In the genomic region with DNA sequence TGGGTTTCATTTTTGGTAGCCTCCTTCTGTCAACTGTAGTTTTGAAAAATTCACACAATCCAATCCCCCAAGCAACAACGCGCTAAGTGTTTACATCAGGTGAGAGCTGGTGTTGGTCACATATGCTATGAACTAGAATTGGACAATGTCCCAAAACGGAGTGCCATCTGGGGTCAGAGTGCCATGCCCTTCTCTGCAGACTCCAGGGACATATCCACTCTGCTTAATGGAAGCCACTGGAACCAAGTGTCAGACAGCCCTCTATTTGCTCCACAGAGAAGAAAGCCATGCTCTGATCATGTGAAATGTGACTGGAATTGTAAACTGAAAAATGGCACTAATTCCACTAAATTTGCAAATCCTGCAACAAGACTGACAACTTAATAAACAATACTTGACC, we compare ENCODE assay signal across 13 cellular contexts.
"Had no signal": no experiment of that assay in that cellular context is flagged by ENCODE, and none has a peak within 500 bp of the region (broad histone marks: within the 10 kb centered on the region; RNA-seq: fewer than 3 reads in every experiment).

No MANE protein-coding gene starts in this region.

- H3K4me1 ChIP-seq: prostate gland had no signal

- ATAC-seq: activated CD4-positive, CD25-positive, alpha-beta regulatory T cell treated with anti-CD3 and anti-CD28 coated beads, Interleukin-2, amount 50 U/mL, for 24 hours; natural killer cell treated with Interleukin-12 subunit alpha and Interleukin-12 subunit beta and Interleukin-15 and Interleukin-18, amount 100 ng/mL, for 72 hours; stimulated activated naive CD8-positive, alpha-beta T cell treated with anti-CD3 and anti-CD28 coated beads, Interleukin-15, Interleukin-2, amounts not matched to agents 100 U/mL and 50 U/mL, for 24 hours had no signal

- H3K27ac ChIP-seq: prostate gland had no signal

- FAIRE-seq: bronchial epithelial cell, colon had no signal

- H3K36me3 ChIP-seq: prostate gland had no signal

- H3K27ac Mint-ChIP-seq: activated naive CD8-positive, alpha-beta T cell treated with anti-CD3 and anti-CD28 coated beads for 36 hours; immature natural killer cell; natural killer cell treated with Interleukin-12 subunit alpha and Interleukin-12 subunit beta and Interleukin-15 and Interleukin-18, amount 100 ng/mL, for 72 hours had no signal

- H3K9me3 ChIP-seq: prostate gland had no signal

- H3K9me3 Mint-ChIP-seq: activated naive CD8-positive, alpha-beta T cell treated with anti-CD3 and anti-CD28 coated beads for 36 hours; natural killer cell treated with Interleukin-12 subunit alpha and Interleukin-12 subunit beta and Interleukin-15 and Interleukin-18, amount 100 ng/mL, for 72 hours had no signal

- H3K4me3 Mint-ChIP-seq: activated naive CD8-positive, alpha-beta T cell treated with anti-CD3 and anti-CD28 coated beads for 36 hours; immature natural killer cell; natural killer cell treated with Interleukin-12 subunit alpha and Interleukin-12 subunit beta and Interleukin-15 and Interleukin-18, amount 100 ng/mL, for 72 hours had no signal

- DNase-seq: activated effector memory CD4-positive, alpha-beta T cell treated with Interleukin-2 at 50 U/mL for 16 hours; activated naive CD8-positive, alpha-beta T cell treated with anti-CD3 and anti-CD28 coated beads for 36 hours; immature natural killer cell; mammary epithelial cell; occipital lobe; stimulated activated CD4-positive, alpha-beta T cell treated with anti-CD3 and anti-CD28 coated beads, Interleukin-4, amount 100 ng/mL, for 1 hour; stimulated activated CD8-positive, alpha-beta memory T cell treated with anti-CD3 and anti-CD28 coated beads, Interleukin-4, amount 100 ng/mL, for 48 hours; stimulated activated naive CD8-positive, alpha-beta T cell treated with anti-CD3 and anti-CD28 coated beads, Interleukin-15, Interleukin-2, amounts not matched to agents 100 U/mL and 50 U/mL, for 24 hours had no signal

- H3K4me1 Mint-ChIP-seq: immature natural killer cell had no signal

- H3K36me3 Mint-ChIP-seq: activated naive CD8-positive, alpha-beta T cell treated with anti-CD3 and anti-CD28 coated beads for 36 hours; immature natural killer cell; natural killer cell treated with Interleukin-12 subunit alpha and Interleukin-12 subunit beta and Interleukin-15 and Interleukin-18, amount 100 ng/mL, for 72 hours had no signal

- H3K4me3 ChIP-seq: prostate gland had no signal
